ENCODE assay signal across 14 cellular contexts in the genomic region with DNA sequence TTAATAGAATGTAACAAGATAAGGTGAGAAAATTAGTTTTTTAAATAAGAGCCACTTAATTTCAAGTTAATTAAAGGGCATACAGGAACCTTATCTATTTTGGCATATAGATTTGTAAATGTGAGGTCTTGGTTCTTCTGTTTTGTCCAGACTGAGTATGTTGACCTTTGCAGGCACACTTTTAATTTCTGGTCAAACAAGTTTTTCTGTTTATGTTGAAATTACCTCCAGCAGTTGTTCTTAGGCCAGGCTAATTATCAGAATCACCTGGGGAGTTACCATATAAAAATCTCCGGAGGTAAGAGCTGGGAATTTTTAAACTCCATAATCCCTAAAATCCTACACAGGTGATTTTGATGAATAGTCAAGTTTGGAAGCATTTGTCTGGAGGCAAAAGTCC.
DNase-seq lines count a peak whose midpoint lies in the region; ATAC-seq, FAIRE-seq and TF ChIP-seq lines count a peak whose summit lies in the region.
"Had no signal": no experiment of that assay in that cellular context is flagged by ENCODE, and none has a peak within 500 bp of the region (broad histone marks: within the 10 kb centered on the region; RNA-seq: fewer than 3 reads in every experiment).

No MANE protein-coding gene starts in this region.

- CTCF ChIA-PET in A549 (lab: Yijun Ruan, JAX), result no interaction called here
- CTCF ChIA-PET in IMR-90 (lab: Yijun Ruan, JAX), result no interaction called here
- CTCF ChIA-PET in MCF 10A (lab: Yijun Ruan, JAX), result interaction anchor here (0.5 kb wide), 1 partner anchor 192 kb away, joined by 3 read pairs; no protein-coding TSS in a partner anchor

- H4K91ac ChIP-seq in IMR-90 (ENCODE audit: insufficient read depth, low read depth, low read length), result peak overlapping the region; percentile 26; the same call in 1 of the 2 replicates

- peak overlapping the region in 1 of 2 experiments; percentile 67; a peak in 3 of 4 replicates for H4K8ac ChIP-seq in IMR-90 (ENCODE audit: low read depth in 2 of 2, low read length in 2 of 2)

- 0 out of 3 replicates have a peak overlapping the region, but pooled peaks have one; percentile 36 for H2BK15ac ChIP-seq in IMR-90 (ENCODE audit: low read depth, low read length)

- no peak overlapping the region for H4K5ac ChIP-seq in IMR-90 (ENCODE audit: low read depth, low read length)

- H3K4me3 Mint-ChIP-seq in MCF 10A (ENCODE audit: unreplicated experiment) (no peak overlapping the region), mesothelial cell of epicardium (no peak overlapping the region)
- H3K4me3 Mint-ChIP-seq: activated naive CD4-positive, alpha-beta T cell treated with anti-CD3 and anti-CD28 coated beads, Interleukin-2, amount 10 ng/mL, durations not matched to agents 7 days and 5 days; immature natural killer cell; stimulated activated naive CD8-positive, alpha-beta T cell treated with anti-CD3 and anti-CD28 coated beads, Interleukin-15, amount 100 ng/mL, for 72 hours had no signal

- H3K27me3 ChIP-seq in IMR-90 (ENCODE audit: control insufficient read depth, insufficient read depth, low read length), result no peaks in the 10 kb centered on the region

- intact Hi-C loops in IMR-90 (cut with micrococcal nuclease), result loop anchor here (5.0 to 10.0 kb wide), 4 partner anchors 228 to 1168 kb away; a partner anchor contains a TSS
- intact Hi-C loops in MCF 10A (cut with micrococcal nuclease), result loop anchor here (1.0 to 10.0 kb wide), 4 partner anchors 18 to 605 kb away; no protein-coding TSS in a partner anchor

- no peak for ATAC-seq in A549
- ATAC-seq in IMR-90 (ENCODE audit: low read depth), result no peak
- ATAC-seq in stimulated activated naive CD8-positive, alpha-beta T cell treated with anti-CD3 and anti-CD28 coated beads, Interleukin-15, Interleukin-2, amounts not matched to agents 100 U/mL and 50 U/mL, for 24 hours, result no peak
- ATAC-seq in GM19395 (IDR thresholded peaks at IDR 0.05; ENCODE audit: unreplicated experiment), result no peak
- ATAC-seq: stimulated activated naive CD8-positive, alpha-beta T cell treated with anti-CD3 and anti-CD28 coated beads, Interleukin-15, amount 100 ng/mL, for 72 hours had no signal

- peak overlapping the region; percentile 8; the same call in 1 of the 3 replicates for H3K4me2 ChIP-seq in A549
- no peak overlapping the region for H3K4me2 ChIP-seq in IMR-90 (ENCODE audit: low read depth, low read length)

- H3K27ac Mint-ChIP-seq in MCF 10A (ENCODE audit: low read depth, unreplicated experiment) (peak overlapping the region; percentile 90), mesothelial cell of epicardium (peak overlapping the region; percentile 79)
- H3K27ac Mint-ChIP-seq: activated naive CD4-positive, alpha-beta T cell treated with anti-CD3 and anti-CD28 coated beads, Interleukin-2, amount 10 ng/mL, durations not matched to agents 7 days and 5 days; immature natural killer cell; stimulated activated naive CD8-positive, alpha-beta T cell treated with anti-CD3 and anti-CD28 coated beads, Interleukin-15, amount 100 ng/mL, for 72 hours had no signal

- H3K4ac ChIP-seq in IMR-90 (ENCODE audit: low read depth, low read length), result peak overlapping the region; percentile 45; the same call in 1 of the 2 replicates

- WGBS in A549 (ENCODE audit: missing lambda C conversion rate), result 63% methylated on average over 1 of the region's 1 CpG
- no CpG with 5 or more reads among the region's 1 CpG for WGBS in IMR-90 (ENCODE audit: extremely low coverage in 2 of 2, insufficient read length in 1 of 2), 2 experiments

- dilution Hi-C loops in IMR-90 (cut with HindIII; ENCODE audit: low sequenced_read_pairs, unreplicated experiment), result no loop called here

- H3K4me1 Mint-ChIP-seq in MCF 10A (ENCODE audit: insufficient read depth, unreplicated experiment), result peaks cover 50% of the 10 kb centered on the region
- H3K4me1 Mint-ChIP-seq in mesothelial cell of epicardium, result peaks cover 47% of the 10 kb centered on the region
- H3K4me1 Mint-ChIP-seq: activated naive CD4-positive, alpha-beta T cell treated with anti-CD3 and anti-CD28 coated beads, Interleukin-2, amount 10 ng/mL, durations not matched to agents 7 days and 5 days; immature natural killer cell; stimulated activated naive CD8-positive, alpha-beta T cell treated with anti-CD3 and anti-CD28 coated beads, Interleukin-15, amount 100 ng/mL, for 72 hours had no signal

- no peak for TF ChIP-seq POLR2A in A549 (IDR thresholded peaks at IDR 0.05; ENCODE audit: low read length)
- TF ChIP-seq POLR2A in IMR-90 (IDR thresholded peaks at IDR 0.05; ENCODE audit: low read depth, low read length), result no peak

- in situ Hi-C loops in IMR-90 (cut with MboI; ENCODE audit: low sequenced_read_pairs), result no loop called here

- H3K23ac ChIP-seq in IMR-90 (ENCODE audit: low read depth, low read length), result no peak overlapping the region

- TF ChIP-seq CTCF in A549 (IDR thresholded peaks at IDR 0.05) (no peak), IMR-90 (conservative IDR thresholded peaks at IDR 0.05; ENCODE audit: low read depth, low read length) (no peak), MCF 10A (IDR thresholded peaks at IDR 0.05; ENCODE audit: unreplicated experiment) (no peak), mesothelial cell of epicardium (IDR thresholded peaks at IDR 0.05; ENCODE audit: unreplicated experiment) (no peak)

- no peak for FAIRE-seq in A549 (lab: Jason Lieb, UNC)

- H3K9me3 ChIP-seq in A549 (no peaks in the 10 kb centered on the region), IMR-90 (ENCODE audit: control insufficient read depth, insufficient read depth, low read length) (no peaks in the 10 kb centered on the region)

- H3K4me3 ChIP-seq in A549, result no peak overlapping the region
- no peak overlapping the region for H3K4me3 ChIP-seq in IMR-90 (ENCODE audit: insufficient read depth, low read depth, low read length)

- H3K27me3 Mint-ChIP-seq in MCF 10A (ENCODE audit: insufficient read depth, unreplicated experiment) (no peaks in the 10 kb centered on the region), mesothelial cell of epicardium (ENCODE audit: low read depth) (no peaks in the 10 kb centered on the region)
- H3K27me3 Mint-ChIP-seq: activated naive CD4-positive, alpha-beta T cell treated with anti-CD3 and anti-CD28 coated beads, Interleukin-2, amount 10 ng/mL, durations not matched to agents 7 days and 5 days; stimulated activated naive CD8-positive, alpha-beta T cell treated with anti-CD3 and anti-CD28 coated beads, Interleukin-15, amount 100 ng/mL, for 72 hours had no signal

- H2AFZ ChIP-seq in IMR-90 (replicated peaks; ENCODE audit: low read length, poor library complexity), result no peak overlapping the region

- peak overlapping the region; percentile 76 for H2BK120ac ChIP-seq in IMR-90 (ENCODE audit: low read depth, low read length)

- POLR2A ChIA-PET in A549 (lab: Yijun Ruan, JAX), result no interaction called here
- POLR2A ChIA-PET in IMR-90 (lab: Charles Lee; ENCODE audit: unreplicated experiment), result no interaction called here
- POLR2A ChIA-PET in MCF 10A (lab: Yijun Ruan, JAX), result interaction anchor here (0.5 to 3.0 kb wide), 5 partner anchors 36 to 414 kb away, joined by 3 to 15 read pairs (median 7); no protein-coding TSS in a partner anchor

- H2AK9ac ChIP-seq in IMR-90 (replicated peaks; ENCODE audit: low read depth, low read length, poor library complexity), result no peak overlapping the region

- H3K36me3 ChIP-seq in IMR-90 (ENCODE audit: control insufficient read depth, insufficient read depth, low read length), result no peaks in the 10 kb centered on the region

- H3K14ac ChIP-seq in IMR-90 (replicated peaks; ENCODE audit: low read depth, low read length), result peak overlapping the region; percentile 73

- H3K4me1 ChIP-seq in A549 (peaks cover 19% of the 10 kb centered on the region; the same call in 2 of the 3 replicates), IMR-90 (ENCODE audit: control insufficient read depth, insufficient read depth, low read length) (peaks cover 3% of the 10 kb centered on the region)

- no peaks in the 10 kb centered on the region for H4K20me1 ChIP-seq in IMR-90 (ENCODE audit: insufficient read depth, low read length)

- H3K56ac ChIP-seq in IMR-90 (ENCODE audit: extremely low read depth, insufficient read depth, low read length), result peak overlapping the region; percentile 35; the same call in 1 of the 2 replicates

- TF ChIP-seq RAD21 in A549 (conservative IDR thresholded peaks at IDR 0.05 in 1 of 2, IDR thresholded peaks at IDR 0.05 in 1 of 2) (no peak), IMR-90 (IDR thresholded peaks at IDR 0.05; ENCODE audit: low read length) (no peak)

- peak overlapping the region; percentile 33; the same call in 1 of the 2 replicates for H3K18ac ChIP-seq in IMR-90 (ENCODE audit: low read depth, low read length)

- H3K9me3 Mint-ChIP-seq in MCF 10A (ENCODE audit: unreplicated experiment) (peaks cover 7% of the 10 kb centered on the region), mesothelial cell of epicardium (no peaks in the 10 kb centered on the region)
- H3K9me3 Mint-ChIP-seq: activated naive CD4-positive, alpha-beta T cell treated with anti-CD3 and anti-CD28 coated beads, Interleukin-2, amount 10 ng/mL, durations not matched to agents 7 days and 5 days had no signal

- H3K27ac ChIP-seq in A549 (0 out of 6 replicates have a peak overlapping the region, but pooled peaks have one; percentile 26 to 28), IMR-90 (ENCODE audit: insufficient read depth, low read length) (no peak overlapping the region)

- DNase-seq in A549 (ENCODE audit: low read depth in 1 of 2, low spot score in 1 of 2), result no peak
- DNase-seq in IMR-90, result no peak
- no peak for DNase-seq in MCF 10A (ENCODE audit: unreplicated experiment)
- DNase-seq in mesothelial cell of epicardium (ENCODE audit: low spot score in 2 of 2, unreplicated experiment in 2 of 2), result no peak
- DNase-seq in stimulated activated naive CD8-positive, alpha-beta T cell treated with anti-CD3 and anti-CD28 coated beads, Interleukin-15, Interleukin-2, amounts not matched to agents 100 U/mL and 50 U/mL, for 24 hours, result no peak
- DNase-seq in H4 (ENCODE audit: low spot score), result no peak
- DNase-seq in stimulated activated CD4-positive, alpha-beta T cell treated with anti-CD3 and anti-CD28 coated beads, Interleukin-4, amount 100 ng/mL, for 24 hours, result no peak
- DNase-seq: activated naive CD4-positive, alpha-beta T cell treated with anti-CD3 and anti-CD28 coated beads, Interleukin-2, amount 10 ng/mL, durations not matched to agents 7 days and 5 days; cortex of kidney; immature natural killer cell; NCI-H2029; NCI-H526 treated with DMSO at 0.1 percent for 48 hours; stimulated activated naive CD8-positive, alpha-beta T cell treated with anti-CD3 and anti-CD28 coated beads, Interleukin-15, amount 100 ng/mL, for 72 hours had no signal

- peak overlapping the region; percentile 77 for H2BK20ac ChIP-seq in IMR-90 (ENCODE audit: low read depth, low read length)

- H2AK5ac ChIP-seq in IMR-90 (ENCODE audit: low read depth, low read length), result no peak overlapping the region

- no peak overlapping the region for H3K9ac ChIP-seq in IMR-90 (ENCODE audit: low read depth, low read length)

- H3K79me1 ChIP-seq in IMR-90 (ENCODE audit: low read depth in 1 of 2, low read length in 2 of 2), result no peaks in the 10 kb centered on the region

- H2BK5ac ChIP-seq in IMR-90 (ENCODE audit: low read depth, low read length, poor library complexity, severe bottlenecking), result peak overlapping the region; percentile 71

- BruUV-seq in IMR-90 (replicated peaks; lab: Mats Ljungman, UMichigan) (no TSS peak), MCF 10A (replicated peaks; lab: Mats Ljungman, UMichigan) (TSS peak; percentile 15)

- H3K9me1 ChIP-seq in IMR-90 (ENCODE audit: insufficient read depth, low read length), result no peaks in the 10 kb centered on the region; the same call in 1 of the 2 replicates

- TF ChIP-seq EP300 in A549 (IDR thresholded peaks at IDR 0.05), result no peak

- H3K36me3 Mint-ChIP-seq in MCF 10A (ENCODE audit: insufficient read depth, unreplicated experiment), result no peaks in the 10 kb centered on the region
- no peaks in the 10 kb centered on the region for H3K36me3 Mint-ChIP-seq in mesothelial cell of epicardium
- H3K36me3 Mint-ChIP-seq: activated naive CD4-positive, alpha-beta T cell treated with anti-CD3 and anti-CD28 coated beads, Interleukin-2, amount 10 ng/mL, durations not matched to agents 7 days and 5 days; immature natural killer cell had no signal
